Comparison of ENCODE assay signal across 19 cellular contexts in genomic region chr1:95850798-95851197, GRCh38.
"Had no signal": no experiment of that assay in that cellular context is flagged by ENCODE, and none has a peak within 500 bp of the region (broad histone marks: within the 10 kb centered on the region; RNA-seq: fewer than 3 reads in every experiment).

No MANE protein-coding gene starts in this region.

- H3K4me3 ChIP-seq: coronary artery, gastrocnemius medialis, right atrium auricular region, stomach, thoracic aorta, transverse colon had no signal

- FAIRE-seq: kidney, small intestine, urothelium cell line had no signal

- H3K36me3 Mint-ChIP-seq: naive thymus-derived CD4-positive, alpha-beta T cell had no signal

- H3K4me1 Mint-ChIP-seq: naive thymus-derived CD4-positive, alpha-beta T cell; nephron progenitor cell had no signal

- H3K36me3 ChIP-seq: gastrocnemius medialis, neutrophil, right atrium auricular region, stomach, thoracic aorta, transverse colon had no signal

- DNase-seq: effector CD4-positive, alpha-beta T cell; gastrocnemius medialis; glutamatergic neuron; kidney; left cardiac atrium; naive thymus-derived CD4-positive, alpha-beta T cell; nephron progenitor cell; small intestine; stimulated activated CD4-positive, alpha-beta T cell treated with anti-CD3 and anti-CD28 coated beads, Interleukin-12 subunit alpha, Interleukin-12 subunit beta, amount 100 ng/mL, for 4 hours; stimulated activated naive CD4-positive, alpha-beta T cell; stomach; substantia nigra; transverse colon had no signal

- H3K27me3 ChIP-seq: gastrocnemius medialis, neutrophil, right atrium auricular region, stomach, transverse colon had no signal

- ATAC-seq: esophagus mucosa; gastrocnemius medialis; left cardiac atrium; naive thymus-derived CD4-positive, alpha-beta T cell had no signal

- H3K4me1 ChIP-seq: gastrocnemius medialis, right atrium auricular region, stomach, transverse colon had no signal

- H3K9me3 ChIP-seq: gastrocnemius medialis, neutrophil, right atrium auricular region, thoracic aorta, transverse colon had no signal

- H3K9me3 Mint-ChIP-seq: nephron progenitor cell had no signal

- H3K27me3 Mint-ChIP-seq: naive thymus-derived CD4-positive, alpha-beta T cell had no signal

- H3K27ac Mint-ChIP-seq: naive thymus-derived CD4-positive, alpha-beta T cell; nephron progenitor cell had no signal

- H3K4me3 Mint-ChIP-seq: naive thymus-derived CD4-positive, alpha-beta T cell; nephron progenitor cell had no signal

- H3K27ac ChIP-seq: coronary artery, gastrocnemius medialis, neutrophil, right atrium auricular region, stomach, thoracic aorta, transverse colon had no signal
